ENCODE assay signal across 1 cellular context in genomic region chr6:111610548-111611172, GRCh38.
TF ChIP-seq lines count a peak whose summit lies in the region.

No MANE protein-coding gene starts in this region.

TF ChIP-seq in HepG2, 621 proteins besides CTCF, POLR2A, EP300 and RAD21 (continued from another document and continues in another):
- TF ChIP-seq, protein P1, sequence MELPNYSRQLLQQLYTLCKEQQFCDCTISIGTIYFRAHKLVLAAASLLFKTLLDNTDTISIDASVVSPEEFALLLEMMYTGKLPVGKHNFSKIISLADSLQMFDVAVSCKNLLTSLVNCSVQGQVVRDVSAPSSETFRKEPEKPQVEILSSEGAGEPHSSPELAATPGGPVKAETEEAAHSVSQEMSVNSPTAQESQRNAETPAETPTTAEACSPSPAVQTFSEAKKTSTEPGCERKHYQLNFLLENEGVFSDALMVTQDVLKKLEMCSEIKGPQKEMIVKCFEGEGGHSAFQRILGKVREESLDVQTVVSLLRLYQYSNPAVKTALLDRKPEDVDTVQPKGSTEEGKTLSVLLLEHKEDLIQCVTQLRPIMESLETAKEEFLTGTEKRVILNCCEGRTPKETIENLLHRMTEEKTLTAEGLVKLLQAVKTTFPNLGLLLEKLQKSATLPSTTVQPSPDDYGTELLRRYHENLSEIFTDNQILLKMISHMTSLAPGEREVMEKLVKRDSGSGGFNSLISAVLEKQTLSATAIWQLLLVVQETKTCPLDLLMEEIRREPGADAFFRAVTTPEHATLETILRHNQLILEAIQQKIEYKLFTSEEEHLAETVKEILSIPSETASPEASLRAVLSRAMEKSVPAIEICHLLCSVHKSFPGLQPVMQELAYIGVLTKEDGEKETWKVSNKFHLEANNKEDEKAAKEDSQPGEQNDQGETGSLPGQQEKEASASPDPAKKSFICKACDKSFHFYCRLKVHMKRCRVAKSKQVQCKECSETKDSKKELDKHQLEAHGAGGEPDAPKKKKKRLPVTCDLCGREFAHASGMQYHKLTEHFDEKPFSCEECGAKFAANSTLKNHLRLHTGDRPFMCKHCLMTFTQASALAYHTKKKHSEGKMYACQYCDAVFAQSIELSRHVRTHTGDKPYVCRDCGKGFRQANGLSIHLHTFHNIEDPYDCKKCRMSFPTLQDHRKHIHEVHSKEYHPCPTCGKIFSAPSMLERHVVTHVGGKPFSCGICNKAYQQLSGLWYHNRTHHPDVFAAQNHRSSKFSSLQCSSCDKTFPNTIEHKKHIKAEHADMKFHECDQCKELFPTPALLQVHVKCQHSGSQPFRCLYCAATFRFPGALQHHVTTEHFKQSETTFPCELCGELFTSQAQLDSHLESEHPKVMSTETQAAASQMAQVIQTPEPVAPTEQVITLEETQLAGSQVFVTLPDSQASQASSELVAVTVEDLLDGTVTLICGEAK (IDR thresholded peaks at IDR 0.05), result no peak
- TF ChIP-seq, protein P1 (CRISPR knock-in tag; IDR thresholded peaks at IDR 0.05), result no peak
- no peak for TF ChIP-seq ZNF780A (CRISPR knock-in tag; IDR thresholded peaks at IDR 0.05)
- peak; percentile 87; the same call in 1 of the 2 replicates for TF ChIP-seq ARID4A (CRISPR knock-in tag; IDR thresholded peaks at IDR 0.05; ENCODE audit: borderline replicate concordance)
- no peak for TF ChIP-seq U2AF2 (IDR thresholded peaks at IDR 0.05; ENCODE audit: low read depth, low read length)
- TF ChIP-seq TRAFD1 (CRISPR knock-in tag; IDR thresholded peaks at IDR 0.05; ENCODE audit: borderline replicate concordance), result no peak
- TF ChIP-seq, protein P2, sequence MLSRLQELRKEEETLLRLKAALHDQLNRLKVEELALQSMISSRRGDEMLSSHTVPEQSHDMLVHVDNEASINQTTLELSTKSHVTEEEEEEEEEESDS (CRISPR knock-in tag; IDR thresholded peaks at IDR 0.05; ENCODE audit: borderline replicate concordance), result no peak
- TF ChIP-seq ZBTB3 (CRISPR knock-in tag; IDR thresholded peaks at IDR 0.05; ENCODE audit: borderline replicate concordance, low read depth), result peak; percentile 89; the same call in 1 of the 2 replicates
- TF ChIP-seq PHF20 (CRISPR knock-in tag; IDR thresholded peaks at IDR 0.05), result no peak
- no peak for TF ChIP-seq SP1 (IDR thresholded peaks at IDR 0.05)
- TF ChIP-seq SP1 (CRISPR knock-in tag; IDR thresholded peaks at IDR 0.05), result no peak
- TF ChIP-seq AGO1 (IDR thresholded peaks at IDR 0.05; ENCODE audit: low read depth, low read length, poor library complexity, severe bottlenecking), result no peak
- no peak for TF ChIP-seq TCF7L2 (IDR thresholded peaks at IDR 0.05; ENCODE audit: low read depth, low read length)
- peak; percentile 82; the same call in 1 of the 2 replicates for TF ChIP-seq ZZZ3 (CRISPR knock-in tag; IDR thresholded peaks at IDR 0.05; ENCODE audit: borderline replicate concordance)
- TF ChIP-seq NFATC3 (CRISPR knock-in tag; IDR thresholded peaks at IDR 0.05), result no peak
- peak; percentile 92 for TF ChIP-seq PITX1 (CRISPR knock-in tag; IDR thresholded peaks at IDR 0.05)
- peak; percentile 56; the same call in 1 of the 2 replicates for TF ChIP-seq ZSCAN22 (CRISPR knock-in tag; IDR thresholded peaks at IDR 0.05)
- TF ChIP-seq SKIL (CRISPR knock-in tag; IDR thresholded peaks at IDR 0.05; ENCODE audit: borderline replicate concordance), result peak; percentile 58; the same call in 1 of the 2 replicates
- TF ChIP-seq, protein P3, sequence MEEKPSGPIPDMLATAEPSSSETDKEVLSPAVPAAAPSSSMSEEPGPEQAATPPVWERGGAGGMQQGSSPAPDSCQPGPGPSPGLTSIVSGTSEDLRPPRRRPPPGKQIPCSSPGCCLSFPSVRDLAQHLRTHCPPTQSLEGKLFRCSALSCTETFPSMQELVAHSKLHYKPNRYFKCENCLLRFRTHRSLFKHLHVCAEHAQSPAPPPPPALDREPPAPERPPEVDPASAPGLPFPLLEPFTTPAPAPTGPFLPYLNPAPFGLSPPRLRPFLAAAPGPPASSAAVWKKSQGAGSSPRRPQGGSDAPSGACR (CRISPR knock-in tag; IDR thresholded peaks at IDR 0.05), result no peak; the same call in 1 of the 2 replicates
- no peak for TF ChIP-seq PRDM4 (CRISPR knock-in tag; IDR thresholded peaks at IDR 0.05; ENCODE audit: borderline replicate concordance)
- no peak; the same call in 1 of the 2 replicates for TF ChIP-seq DR1 (CRISPR knock-in tag; IDR thresholded peaks at IDR 0.05)
- TF ChIP-seq, protein P4, sequence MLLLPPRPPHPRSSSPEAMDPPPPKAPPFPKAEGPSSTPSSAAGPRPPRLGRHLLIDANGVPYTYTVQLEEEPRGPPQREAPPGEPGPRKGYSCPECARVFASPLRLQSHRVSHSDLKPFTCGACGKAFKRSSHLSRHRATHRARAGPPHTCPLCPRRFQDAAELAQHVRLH (CRISPR knock-in tag; IDR thresholded peaks at IDR 0.05; ENCODE audit: borderline replicate concordance, low read depth), result peak; percentile 85
- no peak; the same call in 1 of the 2 replicates for TF ChIP-seq ZNF232 (CRISPR knock-in tag; IDR thresholded peaks at IDR 0.05; ENCODE audit: borderline replicate concordance)
- TF ChIP-seq SP140L (CRISPR knock-in tag; IDR thresholded peaks at IDR 0.05; ENCODE audit: borderline replicate concordance), result no peak
- TF ChIP-seq ZNF775 (CRISPR knock-in tag; IDR thresholded peaks at IDR 0.05; ENCODE audit: borderline replicate concordance), result 0 out of 2 replicates have a peak, but pooled peaks have one; percentile 86
- no peak for TF ChIP-seq ZNF513 (CRISPR knock-in tag; conservative IDR thresholded peaks at IDR 0.05)
- TF ChIP-seq IRX3 (CRISPR knock-in tag; IDR thresholded peaks at IDR 0.05; ENCODE audit: borderline replicate concordance, low read depth), result no peak
- no peak for TF ChIP-seq ZNF468 (CRISPR knock-in tag; IDR thresholded peaks at IDR 0.05)
- no peak for TF ChIP-seq ZNF550 (CRISPR knock-in tag; IDR thresholded peaks at IDR 0.05; ENCODE audit: borderline replicate concordance)
- peak; percentile 85 for TF ChIP-seq FOXO1 (CRISPR knock-in tag; IDR thresholded peaks at IDR 0.05)
